In the genomic region with DNA sequence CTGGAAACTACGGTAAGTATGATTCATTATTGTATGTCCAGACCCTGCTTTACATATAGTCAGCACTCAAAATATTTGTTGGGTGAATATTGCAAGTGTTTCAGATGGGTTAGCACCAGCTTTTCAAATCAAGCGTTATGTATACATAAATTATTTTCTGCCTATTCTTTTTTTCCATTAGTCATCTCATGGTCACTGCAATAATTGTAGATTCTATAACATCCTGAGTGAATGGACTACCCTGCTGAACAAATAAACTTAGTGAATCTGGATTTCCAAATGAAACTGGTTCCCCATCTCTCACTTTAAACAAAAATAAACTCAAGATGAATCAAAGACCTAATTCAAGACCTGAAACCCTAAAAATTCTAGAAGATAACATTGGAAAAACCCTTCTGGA, we compare ENCODE assay signal across 29 cellular contexts.
"Had no signal": no experiment of that assay in that cellular context is flagged by ENCODE, and none has a peak within 500 bp of the region (broad histone marks: within the 10 kb centered on the region; RNA-seq: fewer than 3 reads in every experiment).

No MANE protein-coding gene starts in this region.

- H3K27me3 ChIP-seq: breast epithelium, esophagus squamous epithelium, pancreas, sigmoid colon, vagina had no signal

- H3K4me2 ChIP-seq: smooth muscle cell had no signal

- H3K9me3 ChIP-seq: breast epithelium, esophagus squamous epithelium, pancreas, prostate gland, sigmoid colon, vagina had no signal

- H3K4me1 ChIP-seq: breast epithelium, pancreas, prostate gland had no signal

- H3K4me3 ChIP-seq: breast epithelium, esophagus squamous epithelium, pancreas, prostate gland, sigmoid colon, smooth muscle cell, vagina had no signal

- H3K27ac ChIP-seq: breast epithelium, epithelial cell of prostate, esophagus squamous epithelium, pancreas, prostate gland, sigmoid colon, vagina had no signal

- DNase-seq: activated CD4-positive, alpha-beta memory T cell treated with anti-CD3 and anti-CD28 coated beads for 36 hours; activated CD4-positive, alpha-beta T cell treated with anti-CD3 and anti-CD28 coated beads, Interleukin-2, amount 10 ng/mL, durations not matched to agents 24 days and 14 days; activated CD4-positive, CD25-positive, alpha-beta regulatory T cell treated with anti-CD3 and anti-CD28 coated beads, Interleukin-2, amount 50 U/mL, for 72 hours; activated CD8-positive, alpha-beta memory T cell treated with anti-CD3 and anti-CD28 coated beads, Interleukin-2, amount 50 U/mL, for 4 hours; activated effector memory CD4-positive, alpha-beta T cell treated with anti-CD3 and anti-CD28 coated beads, Interleukin-2, amount 50 U/mL, for 16 hours; activated naive CD4-positive, alpha-beta T cell treated with anti-CD3 and anti-CD28 coated beads, Interleukin-2, amount 10 ng/mL, durations not matched to agents 7 days and 5 days; activated naive CD8-positive, alpha-beta T cell treated with anti-CD3 and anti-CD28 coated beads, Interleukin-2, amount 10 ng/mL, durations not matched to agents 7 days and 5 days; activated T-cell treated with anti-CD3 and anti-CD28 coated beads, Interleukin-2, amount 50 U/mL, for 1 hour; amniotic stem cell; central memory CD4-positive, alpha-beta T cell; endodermal cell; esophagus squamous epithelium; head of caudate nucleus; hippocampal formation; naive B cell; nephron progenitor cell; pancreas; sigmoid colon; stimulated activated CD4-positive, alpha-beta T cell treated with anti-CD3 and anti-CD28 coated beads, Interleukin-1b, Interleukin-23, amount 100 ng/mL, for 48 hours; stimulated activated CD4-positive, alpha-beta T cell treated with anti-CD3 and anti-CD28 coated beads, Interleukin-4, amount 100 ng/mL, for 4 hours; stimulated activated CD8-positive, alpha-beta memory T cell treated with anti-CD3 and anti-CD28 coated beads, Interleukin-4, amount 100 ng/mL, for 48 hours; stimulated activated naive CD8-positive, alpha-beta T cell treated with anti-CD3 and anti-CD28 coated beads, Interleukin-15, amount 100 ng/mL, for 72 hours; substantia nigra; T-helper 9 cell had no signal

- H3K36me3 ChIP-seq: breast epithelium, esophagus squamous epithelium, pancreas, prostate gland, sigmoid colon, vagina had no signal
